In the genomic region with DNA sequence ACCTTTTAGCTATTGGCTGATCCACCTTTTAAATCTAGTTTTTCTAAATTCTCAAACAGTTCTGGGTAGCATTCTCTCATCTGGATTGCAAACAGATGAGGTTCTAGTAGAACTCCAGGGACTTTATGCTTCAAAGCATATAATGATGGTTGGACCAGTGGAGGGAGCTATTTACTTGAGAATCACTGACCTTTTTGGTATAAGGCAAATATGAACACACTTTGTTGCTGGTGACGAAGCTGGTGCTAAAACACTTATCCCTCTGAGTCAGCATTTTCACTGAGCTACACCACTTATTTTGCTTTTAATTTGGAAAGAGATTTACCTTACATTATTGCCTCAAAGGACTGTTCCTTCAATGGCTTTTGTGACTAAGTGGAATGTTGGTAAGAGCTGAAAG, we compare ENCODE assay signal across 9 cellular contexts. TPM values are rescaled to one million over a fixed set of nuclear protein-coding genes. Genes with fewer than 3 reads are reported as not detected.
A peak's percentile ranks its signal among the peaks of the same experiment; 100 is the strongest.
DNase-seq lines count a peak whose midpoint lies in the region; ATAC-seq and TF ChIP-seq lines count a peak whose summit lies in the region.
"Had no signal": no experiment of that assay in that cellular context is flagged by ENCODE, and none has a peak within 500 bp of the region (broad histone marks: within the 10 kb centered on the region; RNA-seq: fewer than 3 reads in every experiment).

No MANE protein-coding gene starts in this region.

- H3K36me3 ChIP-seq in Loucy (ENCODE audit: insufficient read depth, low read length) (no peaks in the 10 kb centered on the region), kidney epithelial cell (ENCODE audit: control insufficient read depth, insufficient read depth, low read length) (no peaks in the 10 kb centered on the region)
- H3K36me3 ChIP-seq: SJCRH30 had no signal

- no peaks in the 10 kb centered on the region for H3K27me3 ChIP-seq in Loucy (ENCODE audit: insufficient read depth, low read length, poor library complexity, severe bottlenecking)
- H3K27me3 ChIP-seq in kidney epithelial cell (ENCODE audit: control insufficient read depth, insufficient read depth, low read length): no peaks in the 10 kb centered on the region
- H3K27me3 ChIP-seq: SJCRH30 had no signal

- no peak for ATAC-seq in HG02938 (IDR thresholded peaks at IDR 0.05; ENCODE audit: unreplicated experiment)
- ATAC-seq in GM21737 (IDR thresholded peaks at IDR 0.05; ENCODE audit: unreplicated experiment): no peak
- no peak for ATAC-seq in GM18498 (IDR thresholded peaks at IDR 0.05; ENCODE audit: unreplicated experiment)

- H3K4me1 Mint-ChIP-seq in activated T-cell treated with anti-CD3 and anti-CD28 coated beads, Interleukin-2, amount 50 U/mL, for 24 hours (ENCODE audit: low read depth): no peaks in the 10 kb centered on the region

- H3K4me2 ChIP-seq in Loucy (ENCODE audit: low read depth, low read length, poor library complexity, severe bottlenecking): no peak overlapping the region

- H3K9me3 ChIP-seq in Loucy (ENCODE audit: insufficient read depth, low read depth, low read length): no peaks in the 10 kb centered on the region
- H3K9me3 ChIP-seq: SJCRH30 had no signal

- H2AFZ ChIP-seq in Loucy (ENCODE audit: low read length): no peak overlapping the region

- no peaks in the 10 kb centered on the region for H3K79me2 ChIP-seq in Loucy (ENCODE audit: insufficient read depth, low read length)

- H3K27me3 Mint-ChIP-seq in activated T-cell treated with anti-CD3 and anti-CD28 coated beads, Interleukin-2, amount 50 U/mL, for 24 hours: no peaks in the 10 kb centered on the region

- H3K4me3 ChIP-seq in Loucy (ENCODE audit: low read length, poor library complexity, severe bottlenecking): no peak overlapping the region
- H3K4me3 ChIP-seq in kidney epithelial cell (ENCODE audit: low read depth, low read length): no peak overlapping the region
- H3K4me3 ChIP-seq: SJCRH30 had no signal

- no peaks in the 10 kb centered on the region for H3F3A ChIP-seq in Loucy (ENCODE audit: low read depth)

- no peak overlapping the region for H3K9ac ChIP-seq in Loucy (ENCODE audit: low read depth, low read length, poor library complexity, severe bottlenecking)

- DNase-seq in DMS153 (lab: John Stamatoyannopoulos, UW) (peak; percentile 53), SW480 (ENCODE audit: low spot score) (peak; percentile 19), kidney epithelial cell (ENCODE audit: low read depth) (peak; percentile 1)
- DNase-seq in activated T-cell treated with anti-CD3 and anti-CD28 coated beads, Interleukin-2, amount 50 U/mL, for 24 hours: no peak

- no peak overlapping the region for H3K27ac Mint-ChIP-seq in activated T-cell treated with anti-CD3 and anti-CD28 coated beads, Interleukin-2, amount 50 U/mL, for 24 hours

- peaks cover 7% of the 10 kb centered on the region for H3K9me3 Mint-ChIP-seq in activated T-cell treated with anti-CD3 and anti-CD28 coated beads, Interleukin-2, amount 50 U/mL, for 24 hours

- no peaks in the 10 kb centered on the region for H3K4me1 ChIP-seq in Loucy (ENCODE audit: insufficient read depth, low read length, poor library complexity, severe bottlenecking)
- H3K4me1 ChIP-seq: SJCRH30 had no signal

- no peak overlapping the region for H3K4me3 Mint-ChIP-seq in activated T-cell treated with anti-CD3 and anti-CD28 coated beads, Interleukin-2, amount 50 U/mL, for 24 hours

- H4K20me1 ChIP-seq in Loucy (ENCODE audit: insufficient read depth, low read length, poor library complexity, severe bottlenecking): no peaks in the 10 kb centered on the region

- TF ChIP-seq CTCF in Loucy (conservative IDR thresholded peaks at IDR 0.05; ENCODE audit: low read length) (peak; percentile 49), kidney epithelial cell (IDR thresholded peaks at IDR 0.05; ENCODE audit: insufficient read depth, low read length, poor library complexity, severe bottlenecking) (peak; percentile 26)

- no peaks in the 10 kb centered on the region for H3K9me2 ChIP-seq in Loucy (replicated peaks; ENCODE audit: low read depth, low read length)

- H3K36me3 Mint-ChIP-seq in activated T-cell treated with anti-CD3 and anti-CD28 coated beads, Interleukin-2, amount 50 U/mL, for 24 hours (ENCODE audit: low read depth): no peaks in the 10 kb centered on the region

RNA-seq across cellular contexts. Expression of a gene that starts 58.6 kb away (rescaled TPM):
- not detected in 2 replicates for total RNA-seq in kidney epithelial cell
- total RNA-seq: SJCRH30 had no signal
